7 cellular contexts compared by ENCODE assay signal in genomic region chr7:140961117-140961516, GRCh38.
"Had no signal": no experiment of that assay in that cellular context is flagged by ENCODE, and none has a peak within 500 bp of the region (broad histone marks: within the 10 kb centered on the region; RNA-seq: fewer than 3 reads in every experiment).

No MANE protein-coding gene starts in this region.

- ATAC-seq: HepG2 had no signal

- H3K9ac ChIP-seq: KMS-11 had no signal

- H3K4me2 ChIP-seq: KMS-11 had no signal

- FAIRE-seq: HepG2, HTR-8/SVneo had no signal

- H3K27ac ChIP-seq: HL-60, KMS-11 had no signal

- DNase-seq: IMR-90, KBM-7, KG1 had no signal
